In the genomic region with DNA sequence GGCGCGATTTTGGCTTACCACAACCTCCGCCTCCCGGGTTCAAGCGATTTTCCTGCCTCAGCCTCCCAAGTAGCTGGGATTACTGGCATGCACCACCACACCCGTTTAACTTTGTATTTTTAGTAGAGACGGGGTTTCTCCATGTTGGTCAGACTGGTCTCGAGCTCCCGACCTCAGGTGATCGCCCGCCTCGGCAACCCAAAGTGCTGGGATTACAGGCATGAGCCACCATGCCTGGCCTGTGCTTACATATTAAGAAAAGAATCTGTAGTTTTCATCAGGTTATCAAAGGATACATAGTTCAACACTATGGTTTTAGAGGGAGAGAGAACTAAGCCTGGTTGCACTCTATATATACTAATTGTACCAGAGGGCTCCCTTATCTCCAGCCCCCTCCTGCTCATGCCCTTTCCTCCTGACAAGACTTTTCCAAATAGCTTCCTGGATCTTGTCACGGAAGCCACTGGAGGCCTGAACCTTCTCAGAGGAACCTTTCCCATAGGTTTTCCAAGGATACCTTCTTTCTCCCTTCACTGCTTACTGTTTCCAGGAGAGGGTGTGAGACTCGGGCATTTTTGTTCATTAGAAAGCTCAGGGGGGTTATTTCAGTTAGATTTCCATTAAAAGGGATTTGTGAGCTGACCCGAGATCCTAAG, we compare ENCODE assay signal across 12 cellular contexts. TPM values are rescaled to one million over a fixed set of nuclear protein-coding genes. Genes with fewer than 3 reads are reported as not detected.
DNase-seq lines count a peak whose midpoint lies in the region; ATAC-seq and TF ChIP-seq lines count a peak whose summit lies in the region.
"Had no signal": no experiment of that assay in that cellular context is flagged by ENCODE, and none has a peak within 500 bp of the region (broad histone marks: within the 10 kb centered on the region; RNA-seq: fewer than 3 reads in every experiment).

No MANE protein-coding gene starts in this region.

- WGBS in mesendoderm (ENCODE audit: extremely low coverage, insufficient coverage, low lambda C conversion rate) = no CpG with 5 or more reads among the region's 15 CpGs

- no peak overlapping the region for H3K9ac ChIP-seq in mesendoderm (ENCODE audit: low read length)

- no peak overlapping the region for H2AK5ac ChIP-seq in mesendoderm (ENCODE audit: low read length)

- peak overlapping the region; percentile 73 for H3K56ac ChIP-seq in mesendoderm (ENCODE audit: low read length)

- H3K4me3 ChIP-seq in dorsolateral prefrontal cortex (peak overlapping the region in 12 of 59 donors; percentile 2 to 57 (median 39)), mesendoderm (ENCODE audit: low read length) (no peak overlapping the region)
- H3K4me3 ChIP-seq: transverse colon had no signal

- H3K4me1 ChIP-seq in mesendoderm (ENCODE audit: control insufficient read depth, low read depth, low read length) = peaks cover 9% of the 10 kb centered on the region

- H3K79me1 ChIP-seq in mesendoderm (ENCODE audit: low read length) = peaks cover 3% of the 10 kb centered on the region

- H4K5ac ChIP-seq in mesendoderm (ENCODE audit: low read length) = no peak overlapping the region

- H3K18ac ChIP-seq in mesendoderm (ENCODE audit: low read length) = peak overlapping the region; percentile 95

- H3K4ac ChIP-seq in mesendoderm (ENCODE audit: low read depth, low read length) = peak overlapping the region; percentile 48

- no peak overlapping the region for H2BK120ac ChIP-seq in mesendoderm (ENCODE audit: low read depth, low read length)

- DNase-seq in left ventricle myocardium superior (no peak), Right ventricle myocardium inferior (ENCODE audit: missing footprints) (no peak), dorsolateral prefrontal cortex (no peak), mesendoderm (peak; percentile 91), NOMO-1 treated with DMSO at 0.1 percent for 48 hours (lab: John Stamatoyannopoulos, UW; ENCODE audit: unreplicated experiment) (no peak), GM20000 (ENCODE audit: low spot score) (no peak)
- DNase-seq: activated CD4-positive, alpha-beta T cell treated with anti-CD3 and anti-CD28 coated beads, Interleukin-2, amount 50 U/mL, for 48 hours; activated gamma-delta T cell; NCI-H2171; transverse colon had no signal

- ATAC-seq in left ventricle myocardium superior (peak; percentile 7), Right ventricle myocardium inferior (no peak), GM19397 (IDR thresholded peaks at IDR 0.05; ENCODE audit: unreplicated experiment) (no peak), HG02642 (IDR thresholded peaks at IDR 0.05; ENCODE audit: poor library complexity, unreplicated experiment) (no peak)

- H3K27ac ChIP-seq in dorsolateral prefrontal cortex (peak overlapping the region in 58 of 59 donors; percentile 61 to 99 (median 94)), mesendoderm (ENCODE audit: low read depth, low read length) (peak overlapping the region; percentile 79)

- TF ChIP-seq CTCF in dorsolateral prefrontal cortex (IDR thresholded peaks at IDR 0.05 in 54 of 56, conservative IDR thresholded peaks at IDR 0.05 in 2 of 56; ENCODE audit: low read depth in 1 of 56, partially characterized antibody in 56 of 56) (peak in 1 of 56 donors; percentile 3), GM20000 (IDR thresholded peaks at IDR 0.05; ENCODE audit: extremely low read depth, missing control alignments) (no peak)

- H3K4me2 ChIP-seq in mesendoderm (ENCODE audit: low read length) = no peak overlapping the region

- intact Hi-C loops in left ventricle myocardium superior (cut with micrococcal nuclease) = no loop called here
- intact Hi-C loops in Right ventricle myocardium inferior (cut with DNase I) = no loop called here
- intact Hi-C loops in dorsolateral prefrontal cortex (cut with DNase I) = loop anchor here (5.0 kb wide), 1 partner anchor 55 kb away; the partner anchor contains the start of gene SLC44A1 (in 2 of the 2)

- H3K23ac ChIP-seq in mesendoderm (ENCODE audit: low read length) = no peak overlapping the region

- peaks cover 4% of the 10 kb centered on the region for H3K79me2 ChIP-seq in mesendoderm (ENCODE audit: control insufficient read depth, insufficient read depth, low read length)

- no peaks in the 10 kb centered on the region for H3K27me3 ChIP-seq in dorsolateral prefrontal cortex
- H3K27me3 ChIP-seq in mesendoderm (ENCODE audit: insufficient read depth, low read length, poor library complexity) = no peaks in the 10 kb centered on the region
- H3K27me3 ChIP-seq: transverse colon had no signal

- no peak overlapping the region for H2BK15ac ChIP-seq in mesendoderm (replicated peaks; ENCODE audit: low read depth)

- H3K36me3 ChIP-seq in mesendoderm (ENCODE audit: control insufficient read depth, insufficient read depth, low read length) = no peaks in the 10 kb centered on the region

- no peak overlapping the region for H4K8ac ChIP-seq in mesendoderm (ENCODE audit: low read depth, low read length)

- peak overlapping the region; percentile 48 for H2BK5ac ChIP-seq in mesendoderm (ENCODE audit: low read length)

RNA-seq across cellular contexts. Expression of gene SLC44A1, which starts 53.1 kb away (rescaled TPM):
- total RNA-seq in left ventricle myocardium superior (14.3 TPM), Right ventricle myocardium inferior (16.8 TPM), dorsolateral prefrontal cortex (100 to 1,000 TPM in 103 of 120 experiments, 10 to 100 TPM in 17; 60.7 to 602 (median 176) TPM)
- 23.9 TPM for polyA plus RNA-seq in mesendoderm (2013, experiment 1 of 2)
- polyA plus RNA-seq in mesendoderm (2013, experiment 2 of 2) = 23.2 TPM

Comparison
In these comparisons a context has a peak if more than half of its experiments do, and no peak if none do; other contexts are left out.
1. intact Hi-C loops: an anchor here in dorsolateral prefrontal cortex (5.0 kb wide); none called in left ventricle myocardium superior and Right ventricle myocardium inferior.